In the genomic region with DNA sequence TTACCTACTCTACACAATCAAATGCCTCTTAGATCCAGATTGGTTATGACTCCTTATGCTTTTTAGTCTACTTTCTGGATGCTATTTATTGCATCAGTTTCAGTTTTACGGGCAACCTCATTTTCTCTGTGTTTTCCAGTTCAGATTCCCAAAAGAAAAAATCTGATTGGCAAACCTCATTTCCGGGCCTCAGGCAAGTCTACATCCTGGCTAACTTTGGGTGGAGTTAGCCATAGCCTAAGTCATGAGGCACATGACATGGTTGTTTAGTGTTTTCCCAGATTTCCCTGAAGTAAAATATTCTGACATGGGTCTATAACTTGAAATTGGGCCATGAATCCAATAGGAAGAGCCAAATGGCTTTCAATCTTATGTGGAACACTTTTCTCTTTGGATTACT, we compare ENCODE assay signal across 22 cellular contexts.
"Had no signal": no experiment of that assay in that cellular context is flagged by ENCODE, and none has a peak within 500 bp of the region (broad histone marks: within the 10 kb centered on the region; RNA-seq: fewer than 3 reads in every experiment).

No MANE protein-coding gene starts in this region.

- H3K4me3 Mint-ChIP-seq: dendritic cell treated with granulocyte-macrophage colony-stimulating factor and Interleukin-4, amounts not matched to agents 40 ng/mL and 50 ng/mL, for 4 days; effector memory CD8-positive, alpha-beta T cell; natural killer cell; neural crest cell; stimulated activated naive B cell treated with anti-CD40 and anti-IgM and Interleukin-4, amounts not matched to agents 10 μg/mL and 1 μg/mL and 100 μg/mL, for 72 hours; stimulated activated naive CD8-positive, alpha-beta T cell treated with anti-CD3 and anti-CD28 coated beads, Interleukin-15, amount 100 ng/mL, for 72 hours had no signal

- H3K36me3 ChIP-seq: esophagus muscularis mucosa, ovary, right atrium auricular region, sigmoid colon, tibial nerve, upper lobe of right lung, vagina had no signal

- DNase-seq: effector memory CD8-positive, alpha-beta T cell; foreskin fibroblast; left colon; natural killer cell; nucleus accumbens; ovary; sigmoid colon; stimulated activated CD4-positive, alpha-beta T cell treated with anti-CD3 and anti-CD28 coated beads, Interleukin-2, amount 100 ng/mL, for 24 hours; stimulated activated CD4-positive, alpha-beta T cell treated with anti-CD3 and anti-CD28 coated beads, Interleukin-4, amount 100 ng/mL, for 4 hours; stimulated activated naive B cell treated with anti-CD40 and anti-IgM and Interleukin-4, amounts not matched to agents 10 μg/mL and 1 μg/mL and 100 μg/mL, for 72 hours; stimulated activated naive CD8-positive, alpha-beta T cell treated with anti-CD3 and anti-CD28 coated beads, Interleukin-15, amount 100 ng/mL, for 72 hours; testis; upper lobe of right lung had no signal

- H3K27ac Mint-ChIP-seq: dendritic cell treated with granulocyte-macrophage colony-stimulating factor and Interleukin-4, amounts not matched to agents 40 ng/mL and 50 ng/mL, for 4 days; effector memory CD8-positive, alpha-beta T cell; natural killer cell; stimulated activated naive B cell treated with anti-CD40 and anti-IgM and Interleukin-4, amounts not matched to agents 10 μg/mL and 1 μg/mL and 100 μg/mL, for 72 hours; stimulated activated naive CD8-positive, alpha-beta T cell treated with anti-CD3 and anti-CD28 coated beads, Interleukin-15, amount 100 ng/mL, for 72 hours had no signal

- H3K36me3 Mint-ChIP-seq: natural killer cell; stimulated activated naive B cell treated with anti-CD40 and anti-IgM and Interleukin-4, amounts not matched to agents 10 μg/mL and 1 μg/mL and 100 μg/mL, for 72 hours had no signal

- H3K27me3 Mint-ChIP-seq: effector memory CD8-positive, alpha-beta T cell; stimulated activated naive B cell treated with anti-CD40 and anti-IgM and Interleukin-4, amounts not matched to agents 10 μg/mL and 1 μg/mL and 100 μg/mL, for 72 hours; stimulated activated naive CD8-positive, alpha-beta T cell treated with anti-CD3 and anti-CD28 coated beads, Interleukin-15, amount 100 ng/mL, for 72 hours had no signal

- H3K9me3 ChIP-seq: esophagus muscularis mucosa, ovary, right atrium auricular region, sigmoid colon, testis, tibial nerve, upper lobe of right lung, vagina had no signal

- H3K4me2 ChIP-seq: hepatocyte had no signal

- ATAC-seq: effector memory CD8-positive, alpha-beta T cell; left colon; natural killer cell; stimulated activated naive B cell treated with anti-CD40 and anti-IgM and Interleukin-4, amounts not matched to agents 10 μg/mL and 1 μg/mL and 100 μg/mL, for 72 hours; stimulated activated naive CD8-positive, alpha-beta T cell treated with anti-CD3 and anti-CD28 coated beads, Interleukin-15, amount 100 ng/mL, for 72 hours; upper lobe of right lung had no signal

- H3K4me1 Mint-ChIP-seq: natural killer cell; stimulated activated naive B cell treated with anti-CD40 and anti-IgM and Interleukin-4, amounts not matched to agents 10 μg/mL and 1 μg/mL and 100 μg/mL, for 72 hours; stimulated activated naive CD8-positive, alpha-beta T cell treated with anti-CD3 and anti-CD28 coated beads, Interleukin-15, amount 100 ng/mL, for 72 hours had no signal

- H3K4me3 ChIP-seq: esophagus muscularis mucosa, hepatocyte, ovary, right atrium auricular region, sigmoid colon, skin epidermis, testis, tibial nerve, upper lobe of right lung, vagina had no signal

- H3K4me1 ChIP-seq: esophagus muscularis mucosa, right atrium auricular region, sigmoid colon, testis, tibial nerve, upper lobe of right lung had no signal

- H3K27ac ChIP-seq: epithelial cell of prostate, esophagus muscularis mucosa, hepatocyte, ovary, right atrium auricular region, sigmoid colon, testis, tibial nerve, upper lobe of right lung, vagina had no signal

- H3K27me3 ChIP-seq: esophagus muscularis mucosa, hepatocyte, ovary, right atrium auricular region, sigmoid colon, testis, tibial nerve, upper lobe of right lung, vagina had no signal

- H2AFZ ChIP-seq: hepatocyte had no signal

- H3K79me2 ChIP-seq: hepatocyte had no signal
